Comparison of ENCODE assay signal across 7 cellular contexts in genomic region chr18:623760-624620, GRCh38. TPM values are rescaled to one million over a fixed set of nuclear protein-coding genes. Genes with fewer than 3 reads are reported as not detected.
DNase-seq lines count a peak whose midpoint lies in the region; ATAC-seq and TF ChIP-seq lines count a peak whose summit lies in the region.

No MANE protein-coding gene starts in this region.

- POLR2A ChIA-PET in Panc1 (lab: Charles Lee): no interaction called here

- H3K27ac ChIP-seq in HL-60 (replicated peaks) (no peak overlapping the region), Panc1 (ENCODE audit: low read length) (no peak overlapping the region), fibroblast of lung (ENCODE audit: insufficient read depth, low read length) (no peak overlapping the region)

- no peaks in the 10 kb centered on the region for H3K9me3 ChIP-seq in Panc1 (ENCODE audit: control insufficient read depth, insufficient read depth, low read depth, low read length)
- H3K9me3 ChIP-seq in fibroblast of lung (ENCODE audit: control insufficient read depth, insufficient read depth, low read depth, low read length): no peaks in the 10 kb centered on the region

- CTCF ChIA-PET in Panc1 (lab: Charles Lee): interaction anchor here (0.6 to 1.4 kb wide), 5 partner anchors 28 to 217 kb away, joined by 3 to 8 read pairs (median 3); no protein-coding TSS in a partner anchor

- DNase-seq in GM13976 (ENCODE audit: low spot score) (peak; percentile 60), HL-60 (ENCODE audit: low read depth in 1 of 2, low spot score in 1 of 2) (peak; percentile 45 to 81), Panc1 (ENCODE audit: low read depth, low spot score) (no peak), fibroblast of lung (ENCODE audit: low read depth in 2 of 2) (peak; percentile 58 to 85), neural crest cell (ENCODE audit: low read depth, low spot score) (peak; percentile 74), stromal cell of bone marrow (ENCODE audit: low read depth) (peak; percentile 54)
- DNase-seq in activated T-cell treated with anti-CD3 and anti-CD28 coated beads, Interleukin-2, amount 50 U/mL, for 1 hour: peak; percentile 50

- no peaks in the 10 kb centered on the region for H3K36me3 Mint-ChIP-seq in neural crest cell (ENCODE audit: low read depth)

- H3K9me3 Mint-ChIP-seq in neural crest cell: no peaks in the 10 kb centered on the region

- H3K4me1 ChIP-seq in Panc1 (ENCODE audit: control insufficient read depth, insufficient read depth, low read length) (no peaks in the 10 kb centered on the region), fibroblast of lung (ENCODE audit: control insufficient read depth, extremely low read depth, insufficient read depth, low read length) (peaks cover 2% of the 10 kb centered on the region)

- peak; percentile 78 for TF ChIP-seq CTCF in GM13976 (IDR thresholded peaks at IDR 0.05; ENCODE audit: borderline replicate concordance, control extremely low read depth, extremely low read depth, insufficient read depth, missing control alignments)
- TF ChIP-seq CTCF in HL-60 (IDR thresholded peaks at IDR 0.05; ENCODE audit: insufficient read depth, low read length): peak; percentile 72
- peak; percentile 78 for TF ChIP-seq CTCF in Panc1 (IDR thresholded peaks at IDR 0.05)
- peak; percentile 73 to 76 for TF ChIP-seq CTCF in fibroblast of lung (conservative IDR thresholded peaks at IDR 0.05 in 1 of 2, IDR thresholded peaks at IDR 0.05 in 1 of 2; ENCODE audit: low read depth in 1 of 2, low read length in 2 of 2)
- peak; percentile 80 for TF ChIP-seq CTCF in neural crest cell (conservative IDR thresholded peaks at IDR 0.05)

- H4K20me1 ChIP-seq in fibroblast of lung (ENCODE audit: control insufficient read depth, extremely low read depth, insufficient read depth, low read length): no peaks in the 10 kb centered on the region

- no peaks in the 10 kb centered on the region for H3K4me1 Mint-ChIP-seq in neural crest cell

- intact Hi-C loops in Panc1 (cut with micrococcal nuclease; ENCODE audit: unreplicated experiment): loop anchor here (5.0 to 10.0 kb wide), 2 partner anchors 91 to 208 kb away; partner anchors contain the start of gene ENOSF1

- no peak overlapping the region for H3K27ac Mint-ChIP-seq in neural crest cell (ENCODE audit: unreplicated experiment)

- H3K4me2 ChIP-seq in fibroblast of lung (ENCODE audit: extremely low read depth, insufficient read depth, low read length): no peak overlapping the region

- in situ Hi-C loops in GM13976 (cut with MboI; ENCODE audit: low sequenced_read_pairs, unreplicated experiment) (loop anchor here (10.0 kb wide), 1 partner anchor 211 kb away; no protein-coding TSS in a partner anchor), Panc1 (cut with HindIII; ENCODE audit: low pct_unique_long_range_greater_than_20kb, low sequenced_read_pairs) (no loop called here)

- H2AFZ ChIP-seq in fibroblast of lung (ENCODE audit: low read length): no peak overlapping the region

- H3K9ac ChIP-seq in fibroblast of lung (ENCODE audit: insufficient read depth, low read length): no peak overlapping the region

- H3K27me3 Mint-ChIP-seq in neural crest cell (ENCODE audit: low read depth): no peaks in the 10 kb centered on the region

- peak; percentile 95 for ATAC-seq in Panc1

- H3K4me3 ChIP-seq in HL-60 (replicated peaks; ENCODE audit: insufficient read depth, low read length): no peak overlapping the region
- no peak overlapping the region for H3K4me3 ChIP-seq in Panc1 (ENCODE audit: low read depth in 2 of 2, low read length in 2 of 2)
- no peak overlapping the region for H3K4me3 ChIP-seq in fibroblast of lung (replicated peaks in 1 of 4; ENCODE audit: control extremely low read depth in 1 of 4, insufficient read depth in 1 of 4, low read depth in 3 of 4, low read length in 4 of 4)

- no TSS peak for BruUV-seq in Panc1 (replicated peaks; lab: Mats Ljungman, UMichigan)

- H3K4me3 Mint-ChIP-seq in neural crest cell: no peak overlapping the region

- H3K79me2 ChIP-seq in fibroblast of lung (ENCODE audit: control insufficient read depth, insufficient read depth, low read length): no peaks in the 10 kb centered on the region

- H3K36me3 ChIP-seq in Panc1 (ENCODE audit: control insufficient read depth, insufficient read depth, low read length) (no peaks in the 10 kb centered on the region), fibroblast of lung (ENCODE audit: control insufficient read depth, insufficient read depth, low read length) (no peaks in the 10 kb centered on the region)

- H3K27me3 ChIP-seq in HL-60 (ENCODE audit: insufficient read depth, poor library complexity, severe bottlenecking): peaks cover 7% of the 10 kb centered on the region
- no peaks in the 10 kb centered on the region for H3K27me3 ChIP-seq in Panc1 (ENCODE audit: control insufficient read depth, insufficient read depth, low read length)
- H3K27me3 ChIP-seq in fibroblast of lung (ENCODE audit: control insufficient read depth, insufficient read depth, low read length): no peaks in the 10 kb centered on the region

RNA-seq across cellular contexts. Expression of gene CLUL1, which starts 27.2 kb away (rescaled TPM):
- total RNA-seq in Panc1 (2021; ENCODE audit: unreplicated experiment): 0.46 TPM
- polyA plus RNA-seq in Panc1 (2012; ENCODE audit: insufficient read length): 0.61 TPM
- not detected in 2 replicates for total RNA-seq in fibroblast of lung
- not detected in 2 replicates for polyA plus RNA-seq in fibroblast of lung
- polyA plus RNA-seq in fibroblast of lung (2012): not detected in 2 replicates
- not detected in 2 replicates for polyA minus RNA-seq in fibroblast of lung (ENCODE audit: low replicate concordance)
- total RNA-seq in neural crest cell: 0.50 and 1.0 TPM in 2 replicates

RNA-seq across cellular contexts. Expression of gene TYMS, which starts 33.5 kb away (rescaled TPM):
- total RNA-seq in Panc1 (2021; ENCODE audit: unreplicated experiment) (202 TPM), fibroblast of lung (12.1 and 16.8 TPM in 2 replicates), neural crest cell (264 and 268 TPM in 2 replicates)
- 157 TPM for polyA plus RNA-seq in Panc1 (2012; ENCODE audit: insufficient read length)
- polyA plus RNA-seq in fibroblast of lung: 45.4 and 152 TPM in 2 replicates
- 34.9 and 126 TPM in 2 replicates for polyA plus RNA-seq in fibroblast of lung (2012)
- 64.8 and 292 TPM in 2 replicates for polyA minus RNA-seq in fibroblast of lung (ENCODE audit: low replicate concordance)

RNA-seq across cellular contexts. Expression of gene CETN1, which starts 43.8 kb away (rescaled TPM):
- total RNA-seq in Panc1 (2021; ENCODE audit: unreplicated experiment): not detected
- not detected for polyA plus RNA-seq in Panc1 (2012; ENCODE audit: insufficient read length)
- not detected in 2 replicates for total RNA-seq in fibroblast of lung
- polyA plus RNA-seq in fibroblast of lung: not detected in 2 replicates
- not detected in 2 replicates for polyA plus RNA-seq in fibroblast of lung (2012)
- not detected in 2 replicates for polyA minus RNA-seq in fibroblast of lung (ENCODE audit: low replicate concordance)
- total RNA-seq in neural crest cell: not detected in 2 replicates

Comparison
In these comparisons a context has a peak if more than half of its experiments do, and no peak if none do; other contexts are left out.
1. RNA of gene TYMS, which starts 33.5 kb away (total RNA-seq): 264 to 268 TPM in neural crest cell and 202 TPM in Panc1 (single experiment); 12.1 to 16.8 TPM in fibroblast of lung; every median in the first group is over 10 times any median in the second.
2. Peak in every context shown above with its lines, with median percentiles within 50 percentile points of each other: CTCF ChIP-seq.